Comparison of ENCODE assay signal across 9 cellular contexts in genomic region chr1:162003825-162004205, GRCh38. TPM values are rescaled to one million over a fixed set of nuclear protein-coding genes. Genes with fewer than 3 reads are reported as not detected.
DNase-seq lines count a peak whose midpoint lies in the region; ATAC-seq and TF ChIP-seq lines count a peak whose summit lies in the region.
"Had no signal": no experiment of that assay in that cellular context is flagged by ENCODE, and none has a peak within 500 bp of the region (broad histone marks: within the 10 kb centered on the region; RNA-seq: fewer than 3 reads in every experiment).

No MANE protein-coding gene starts in this region.

- H3K4me3 ChIP-seq in adipocyte (ENCODE audit: low read length) (peak overlapping the region; percentile 49), kidney epithelial cell (ENCODE audit: low read depth, low read length) (no peak overlapping the region)

- H3K9ac ChIP-seq in adipocyte (ENCODE audit: low read length), result peak overlapping the region; percentile 48

- H3K27ac Mint-ChIP-seq in activated CD4-positive, alpha-beta T cell treated with anti-CD3 and anti-CD28 coated beads for 36 hours, result no peak overlapping the region

- no peaks in the 10 kb centered on the region for H3K36me3 Mint-ChIP-seq in activated CD4-positive, alpha-beta T cell treated with anti-CD3 and anti-CD28 coated beads for 36 hours (ENCODE audit: low read depth)
- H3K36me3 Mint-ChIP-seq: CD4-positive, CD25-positive, alpha-beta regulatory T cell had no signal

- TF ChIP-seq CTCF in kidney epithelial cell (IDR thresholded peaks at IDR 0.05; ENCODE audit: insufficient read depth, low read length, poor library complexity, severe bottlenecking), result no peak

- POLR2A ChIA-PET in activated CD4-positive, alpha-beta T cell treated with anti-CD3 and anti-CD28 coated beads for 36 hours (lab: Charles Lee), result no interaction called here

- no peaks in the 10 kb centered on the region for H3K9me3 Mint-ChIP-seq in activated CD4-positive, alpha-beta T cell treated with anti-CD3 and anti-CD28 coated beads for 36 hours (ENCODE audit: low read depth)
- H3K9me3 Mint-ChIP-seq: CD4-positive, CD25-positive, alpha-beta regulatory T cell had no signal

- H3K27me3 Mint-ChIP-seq in activated CD4-positive, alpha-beta T cell treated with anti-CD3 and anti-CD28 coated beads for 36 hours, result no peaks in the 10 kb centered on the region

- H3K36me3 ChIP-seq in adipocyte (ENCODE audit: control insufficient read depth, insufficient read depth, low read length, severe bottlenecking), result no peaks in the 10 kb centered on the region
- no peaks in the 10 kb centered on the region for H3K36me3 ChIP-seq in kidney epithelial cell (ENCODE audit: control insufficient read depth, insufficient read depth, low read length)

- peaks cover 21% of the 10 kb centered on the region for H3K4me1 ChIP-seq in adipocyte (ENCODE audit: control insufficient read depth, insufficient read depth, low read length)

- intact Hi-C loops in activated CD4-positive, alpha-beta T cell treated with anti-CD3 and anti-CD28 coated beads for 36 hours (cut with DNase I, micrococcal nuclease), result no loop called here

- H3K9me3 ChIP-seq in adipocyte (ENCODE audit: control insufficient read depth, low read length), result no peaks in the 10 kb centered on the region

- H3K4me3 Mint-ChIP-seq in activated CD4-positive, alpha-beta T cell treated with anti-CD3 and anti-CD28 coated beads for 36 hours, result no peak overlapping the region
- H3K4me3 Mint-ChIP-seq: CD4-positive, CD25-positive, alpha-beta regulatory T cell had no signal

- ATAC-seq in activated CD4-positive, alpha-beta T cell treated with anti-CD3 and anti-CD28 coated beads for 36 hours, result peak; percentile 26

- DNase-seq in activated CD4-positive, alpha-beta T cell treated with anti-CD3 and anti-CD28 coated beads for 36 hours, result no peak
- DNase-seq in activated CD4-positive, alpha-beta T cell treated with anti-CD3 and anti-CD28 coated beads, Interleukin-2, amount 50 U/mL, for 1 hour, result no peak
- peak; percentile 88 for DNase-seq in adipocyte (ENCODE audit: low read depth)
- DNase-seq in kidney epithelial cell (ENCODE audit: low read depth), result peak; percentile 86
- no peak for DNase-seq in T-helper 2 cell
- DNase-seq in SW480 (ENCODE audit: low spot score), result no peak
- no peak for DNase-seq in activated effector memory CD4-positive, alpha-beta T cell treated with anti-CD3 and anti-CD28 coated beads, Interleukin-2, amount 50 U/mL, for 16 hours
- no peak for DNase-seq in central memory CD4-positive, alpha-beta T cell
- DNase-seq: CD4-positive, CD25-positive, alpha-beta regulatory T cell had no signal

- H3K4me1 Mint-ChIP-seq in activated CD4-positive, alpha-beta T cell treated with anti-CD3 and anti-CD28 coated beads for 36 hours, result peaks cover 8% of the 10 kb centered on the region

- CTCF ChIA-PET in activated CD4-positive, alpha-beta T cell treated with anti-CD3 and anti-CD28 coated beads for 36 hours (lab: Charles Lee), result interaction anchor here (0.6 to 1.1 kb wide), 2 partner anchors 37 to 42 kb away, joined by 3 read pairs; no protein-coding TSS in a partner anchor

- no peaks in the 10 kb centered on the region for H3K27me3 ChIP-seq in adipocyte (replicated peaks; ENCODE audit: control insufficient read depth, insufficient read depth, low read length)
- no peaks in the 10 kb centered on the region for H3K27me3 ChIP-seq in kidney epithelial cell (ENCODE audit: control insufficient read depth, insufficient read depth, low read length)

RNA-seq across cellular contexts. Expression of gene OLFML2B, which starts 19.9 kb away (rescaled TPM):
- under 1 TPM; 0.14 to 0.28 TPM for total RNA-seq in activated CD4-positive, alpha-beta T cell treated with anti-CD3 and anti-CD28 coated beads for 36 hours
- 3.1 and 5.5 TPM in 2 replicates for total RNA-seq in kidney epithelial cell
- total RNA-seq: CD4-positive, CD25-positive, alpha-beta regulatory T cell had no signal

Comparison
In these comparisons a context has a peak if more than half of its experiments do, and no peak if none do; other contexts are left out.
1. DNase-seq: peak in adipocyte (single experiment) and kidney epithelial cell (single experiment); none in activated CD4-positive, alpha-beta T cell treated with anti-CD3 and anti-CD28 coated beads for 36 hours (single experiment), activated CD4-positive, alpha-beta T cell treated with anti-CD3 and anti-CD28 coated beads, Interleukin-2, amount 50 U/mL, for 1 hour (single experiment), T-helper 2 cell (0 of 5), SW480 (single experiment), activated effector memory CD4-positive, alpha-beta T cell treated with anti-CD3 and anti-CD28 coated beads, Interleukin-2, amount 50 U/mL, for 16 hours (single experiment) and central memory CD4-positive, alpha-beta T cell (single experiment).